ENCODE assay signal across 19 cellular contexts in the genomic region with DNA sequence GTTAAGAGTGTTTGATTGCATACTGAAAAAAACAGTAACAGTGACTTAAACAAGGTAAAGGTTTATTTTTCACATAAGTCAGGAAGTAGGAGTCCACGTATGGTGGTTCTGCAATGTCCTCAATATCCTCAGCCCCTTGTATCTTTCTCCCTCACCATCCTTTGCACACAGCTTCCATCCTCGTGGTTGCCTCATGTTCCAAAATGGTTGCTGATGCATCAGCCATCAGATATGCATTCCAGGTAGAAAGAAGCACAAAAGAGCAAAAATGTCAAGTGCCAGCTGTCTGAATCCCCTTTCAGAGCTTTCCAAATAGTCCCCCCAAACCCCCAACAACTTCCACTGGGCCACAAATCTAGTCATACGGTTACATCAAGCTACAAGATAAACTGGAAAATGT.
DNase-seq lines count a peak whose midpoint lies in the region; ATAC-seq, FAIRE-seq and TF ChIP-seq lines count a peak whose summit lies in the region.
"Had no signal": no experiment of that assay in that cellular context is flagged by ENCODE, and none has a peak within 500 bp of the region (broad histone marks: within the 10 kb centered on the region; RNA-seq: fewer than 3 reads in every experiment).

No MANE protein-coding gene starts in this region.

- peak; percentile 73 for FAIRE-seq in GM12891 (lab: Jason Lieb, UNC)
- FAIRE-seq: A204.1 had no signal

- POLR2A ChIA-PET in WTC11 (lab: Charles Lee) = no interaction called here

- TF ChIP-seq CTCF in WTC11 (IDR thresholded peaks at IDR 0.05) = no peak
- no peak for TF ChIP-seq CTCF in omental fat pad (IDR thresholded peaks at IDR 0.05)

- no peaks in the 10 kb centered on the region; the same call in 1 of the 2 replicates for H3K27me3 Mint-ChIP-seq in WTC11 (ENCODE audit: low read depth)
- H3K27me3 Mint-ChIP-seq in central memory CD8-positive, alpha-beta T cell = no peaks in the 10 kb centered on the region
- H3K27me3 Mint-ChIP-seq in natural killer cell treated with Interleukin-12 subunit alpha and Interleukin-12 subunit beta and Interleukin-15 and Interleukin-18, amount 100 ng/mL, for 72 hours = peaks cover 8 to 43% of the 10 kb centered on the region in 2 donors
- H3K27me3 Mint-ChIP-seq in activated T-helper 17 cell treated with anti-CD3 and anti-CD28 coated beads, Interleukin-2, amount 50 U/mL, for 72 hours = no peaks in the 10 kb centered on the region
- H3K27me3 Mint-ChIP-seq: CD4-positive, alpha-beta T cell had no signal

- no peak overlapping the region for H3K4me3 Mint-ChIP-seq in WTC11
- no peak overlapping the region for H3K4me3 Mint-ChIP-seq in central memory CD8-positive, alpha-beta T cell
- no peak overlapping the region for H3K4me3 Mint-ChIP-seq in natural killer cell treated with Interleukin-12 subunit alpha and Interleukin-12 subunit beta and Interleukin-15 and Interleukin-18, amount 100 ng/mL, for 72 hours
- H3K4me3 Mint-ChIP-seq in activated T-helper 17 cell treated with anti-CD3 and anti-CD28 coated beads, Interleukin-2, amount 50 U/mL, for 72 hours = no peak overlapping the region
- H3K4me3 Mint-ChIP-seq: H9 had no signal

- no peak for DNase-seq in GM12891 (ENCODE audit: insufficient read length, low spot score)
- DNase-seq in WTC11 (ENCODE audit: low spot score) = no peak
- DNase-seq in central memory CD8-positive, alpha-beta T cell (ENCODE audit: low spot score in 2 of 2) = no peak
- DNase-seq in natural killer cell treated with Interleukin-12 subunit alpha and Interleukin-12 subunit beta and Interleukin-15 and Interleukin-18, amount 100 ng/mL, for 72 hours (ENCODE audit: low spot score) = no peak
- no peak for DNase-seq in omental fat pad (ENCODE audit: low spot score)
- DNase-seq in OCI-M2 (lab: John Stamatoyannopoulos, UW; ENCODE audit: unreplicated experiment) = no peak
- DNase-seq: ACHN; AML-193; Calu3; CD4-positive, alpha-beta T cell; DMS79 treated with DMSO at 0.1 percent for 48 hours; EL; GOT3; H9; IMR-90; Karpas-422; KBM-7 had no signal

- no peaks in the 10 kb centered on the region for H3K36me3 Mint-ChIP-seq in WTC11
- peaks cover 2% of the 10 kb centered on the region for H3K36me3 Mint-ChIP-seq in central memory CD8-positive, alpha-beta T cell (ENCODE audit: insufficient read depth)
- no peaks in the 10 kb centered on the region for H3K36me3 Mint-ChIP-seq in natural killer cell treated with Interleukin-12 subunit alpha and Interleukin-12 subunit beta and Interleukin-15 and Interleukin-18, amount 100 ng/mL, for 72 hours
- no peaks in the 10 kb centered on the region for H3K36me3 Mint-ChIP-seq in activated T-helper 17 cell treated with anti-CD3 and anti-CD28 coated beads, Interleukin-2, amount 50 U/mL, for 72 hours (ENCODE audit: low read depth)

- ATAC-seq in WTC11 (no peak), omental fat pad (ENCODE audit: low FRiP score) (no peak)
- ATAC-seq in central memory CD8-positive, alpha-beta T cell (replicated peaks; ENCODE audit: extremely low read depth, poor library complexity, severe bottlenecking) = no peak
- no peak for ATAC-seq in natural killer cell treated with Interleukin-12 subunit alpha and Interleukin-12 subunit beta and Interleukin-15 and Interleukin-18, amount 100 ng/mL, for 72 hours
- no peak for ATAC-seq in activated T-helper 17 cell treated with anti-CD3 and anti-CD28 coated beads, Interleukin-2, amount 50 U/mL, for 72 hours (replicated peaks)

- CTCF ChIA-PET in WTC11 (lab: Charles Lee) = no interaction called here

- H3K4me1 Mint-ChIP-seq in WTC11 = peaks cover under 1% of the 10 kb centered on the region; the same call in 1 of the 2 replicates
- peaks cover 66% of the 10 kb centered on the region for H3K4me1 Mint-ChIP-seq in central memory CD8-positive, alpha-beta T cell
- peaks cover 45% of the 10 kb centered on the region in 2 donors for H3K4me1 Mint-ChIP-seq in natural killer cell treated with Interleukin-12 subunit alpha and Interleukin-12 subunit beta and Interleukin-15 and Interleukin-18, amount 100 ng/mL, for 72 hours (ENCODE audit: low read depth in 2 of 2)
- H3K4me1 Mint-ChIP-seq in activated T-helper 17 cell treated with anti-CD3 and anti-CD28 coated beads, Interleukin-2, amount 50 U/mL, for 72 hours = peaks cover 28% of the 10 kb centered on the region

- H3K27ac Mint-ChIP-seq in WTC11 = no peak overlapping the region
- H3K27ac Mint-ChIP-seq in central memory CD8-positive, alpha-beta T cell (ENCODE audit: low read depth) = peak overlapping the region; percentile 29
- peak overlapping the region; percentile 12 to 61 for H3K27ac Mint-ChIP-seq in natural killer cell treated with Interleukin-12 subunit alpha and Interleukin-12 subunit beta and Interleukin-15 and Interleukin-18, amount 100 ng/mL, for 72 hours
- H3K27ac Mint-ChIP-seq in activated T-helper 17 cell treated with anti-CD3 and anti-CD28 coated beads, Interleukin-2, amount 50 U/mL, for 72 hours = no peak overlapping the region

- no peak for TF ChIP-seq POLR2A in GM12891 (IDR thresholded peaks at IDR 0.05; ENCODE audit: low read depth, low read length)

- H3K9me3 Mint-ChIP-seq in WTC11 = peaks cover 17% of the 10 kb centered on the region
- no peaks in the 10 kb centered on the region for H3K9me3 Mint-ChIP-seq in central memory CD8-positive, alpha-beta T cell
- no peaks in the 10 kb centered on the region for H3K9me3 Mint-ChIP-seq in natural killer cell treated with Interleukin-12 subunit alpha and Interleukin-12 subunit beta and Interleukin-15 and Interleukin-18, amount 100 ng/mL, for 72 hours
- H3K9me3 Mint-ChIP-seq in activated T-helper 17 cell treated with anti-CD3 and anti-CD28 coated beads, Interleukin-2, amount 50 U/mL, for 72 hours = no peaks in the 10 kb centered on the region
- H3K9me3 Mint-ChIP-seq: CD4-positive, alpha-beta T cell had no signal

TF ChIP-seq in GM12891, 5 proteins besides CTCF, POLR2A, EP300 and RAD21:
- no peak for TF ChIP-seq POU2F2 (IDR thresholded peaks at IDR 0.05; ENCODE audit: low read depth, low read length)
- no peak for TF ChIP-seq PAX5 (IDR thresholded peaks at IDR 0.05; ENCODE audit: insufficient read depth, low read length, severe bottlenecking)
- TF ChIP-seq POLR2AphosphoS5 (IDR thresholded peaks at IDR 0.05; ENCODE audit: low read depth, low read length) = no peak
- TF ChIP-seq SPI1 (IDR thresholded peaks at IDR 0.05; ENCODE audit: low read depth, low read length) = no peak
- TF ChIP-seq TAF1 (IDR thresholded peaks at IDR 0.05; ENCODE audit: low read depth, low read length) = no peak

TF ChIP-seq in WTC11, 78 proteins besides CTCF, POLR2A, EP300 and RAD21:
- TF ChIP-seq GTF2I (CRISPR knock-in tag; conservative IDR thresholded peaks at IDR 0.05) (peak; percentile 68; the same call in 1 of the 2 replicates), ATF6 (CRISPR knock-in tag; IDR thresholded peaks at IDR 0.05) (no peak)

Comparison
In these comparisons a context has a peak if more than half of its experiments do, and no peak if none do; other contexts are left out.
1. H3K27ac Mint-ChIP-seq: peak in central memory CD8-positive, alpha-beta T cell (single experiment) and natural killer cell treated with Interleukin-12 subunit alpha and Interleukin-12 subunit beta and Interleukin-15 and Interleukin-18, amount 100 ng/mL, for 72 hours (2 of 2); none in WTC11 (single experiment) and activated T-helper 17 cell treated with anti-CD3 and anti-CD28 coated beads, Interleukin-2, amount 50 U/mL, for 72 hours (single experiment).